Comparison of ENCODE assay signal across 13 cellular contexts in the genomic region with DNA sequence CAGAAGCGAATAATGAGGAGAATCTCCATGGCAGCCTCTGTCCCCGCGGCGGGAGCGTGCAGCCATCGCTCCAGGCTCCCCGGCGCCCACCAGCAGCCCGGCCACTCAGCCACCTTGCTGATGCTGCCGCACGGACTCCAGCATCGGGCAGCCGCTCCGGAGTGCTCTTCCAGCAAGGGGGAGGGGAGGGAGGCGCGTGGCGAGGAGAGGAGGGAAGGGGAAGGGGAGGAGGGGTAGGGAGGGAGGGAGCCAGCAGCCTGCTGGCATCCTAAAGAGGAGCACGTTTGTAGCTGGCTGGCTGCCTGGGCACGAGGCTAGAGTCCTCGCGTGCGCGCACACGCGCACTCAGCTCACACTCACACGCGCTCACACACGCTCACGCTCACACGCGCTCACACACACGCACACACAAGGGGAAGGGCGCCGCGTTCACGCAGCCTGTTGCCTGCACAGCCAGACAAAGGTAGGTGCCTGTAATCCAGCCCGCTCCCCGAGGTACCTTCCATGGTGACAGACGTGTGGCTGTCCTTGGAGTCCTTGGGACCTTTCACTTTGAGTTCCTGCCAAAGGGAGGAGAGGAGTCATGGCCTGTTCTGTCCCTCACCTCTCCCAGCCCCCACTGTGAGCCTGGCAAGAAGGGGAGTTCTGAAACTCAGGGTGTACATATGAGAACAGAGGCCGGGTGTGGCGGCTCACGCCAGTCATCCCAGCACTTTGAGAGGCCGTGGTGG.
DNase-seq lines count a peak whose midpoint lies in the region; ATAC-seq and TF ChIP-seq lines count a peak whose summit lies in the region.
"Had no signal": no experiment of that assay in that cellular context is flagged by ENCODE, and none has a peak within 500 bp of the region (broad histone marks: within the 10 kb centered on the region; RNA-seq: fewer than 3 reads in every experiment).

No MANE protein-coding gene starts in this region.

- H3K79me1 ChIP-seq in IMR-90 (ENCODE audit: low read depth in 1 of 2, low read length in 2 of 2), result peaks cover 0 to 34% of the 10 kb centered on the region in 2 experiments; a peak in 2 of 4 replicates

- H2AFZ ChIP-seq in IMR-90 (replicated peaks; ENCODE audit: low read length, poor library complexity), result no peak overlapping the region

- H4K8ac ChIP-seq in IMR-90 (ENCODE audit: low read depth in 2 of 2, low read length in 2 of 2), result no peak overlapping the region; a peak in 1 of 4 replicates

- H3K56ac ChIP-seq in IMR-90 (ENCODE audit: extremely low read depth, insufficient read depth, low read length), result no peak overlapping the region

- no peak for TF ChIP-seq EP300 in tibial nerve (IDR thresholded peaks at IDR 0.05)

- ATAC-seq in IMR-90 (ENCODE audit: low read depth), result no peak
- no peak for ATAC-seq in GM21381 (IDR thresholded peaks at IDR 0.05; ENCODE audit: unreplicated experiment)
- no peak for ATAC-seq in HG03097 (IDR thresholded peaks at IDR 0.05; ENCODE audit: low FRiP score, unreplicated experiment)
- ATAC-seq: activated naive CD4-positive, alpha-beta T cell treated with anti-CD3 and anti-CD28 coated beads, Interleukin-2, amount 50 U/mL, for 72 hours; PC-3 had no signal

- H2BK120ac ChIP-seq in IMR-90 (ENCODE audit: low read depth, low read length), result no peak overlapping the region

- CTCF ChIA-PET in A673 (lab: Charles Lee) (no interaction called here), IMR-90 (lab: Yijun Ruan, JAX) (no interaction called here)

- intact Hi-C loops in A673 (cut with micrococcal nuclease; ENCODE audit: unreplicated experiment), result no loop called here
- intact Hi-C loops in IMR-90 (cut with micrococcal nuclease), result no loop called here
- intact Hi-C loops in adrenal gland (cut with DNase I), result no loop called here

- TF ChIP-seq RAD21 in IMR-90 (IDR thresholded peaks at IDR 0.05; ENCODE audit: low read length), result no peak

- no peak overlapping the region for H3K23ac ChIP-seq in IMR-90 (ENCODE audit: low read depth, low read length)

- H3K14ac ChIP-seq in IMR-90 (replicated peaks; ENCODE audit: low read depth, low read length), result no peak overlapping the region

- no peak overlapping the region for H2AK9ac ChIP-seq in IMR-90 (replicated peaks; ENCODE audit: low read depth, low read length, poor library complexity)

- 79% methylated on average over 17 of the region's 43 CpGs; no CpG with 5 or more reads in 1 of the 2 experiments for WGBS in IMR-90 (ENCODE audit: extremely low coverage in 2 of 2, insufficient read length in 1 of 2), 2 experiments
- 37 to 76% (median 55%) methylated on average over 18 to 43 of the region's 43 CpGs for WGBS in adrenal gland, 4 donors
- no CpG with 5 or more reads among the region's 43 CpGs for WGBS in iPS DF 6.9 (ENCODE audit: insufficient coverage, insufficient read length)
- WGBS in tibial nerve, 2 donors, result 77 to 79% methylated on average over 37 to 43 of the region's 43 CpGs

- H3K27me3 ChIP-seq in A673 (replicated peaks; ENCODE audit: insufficient read depth, low read depth, low read length, poor library complexity) (no peaks in the 10 kb centered on the region), IMR-90 (ENCODE audit: control insufficient read depth, insufficient read depth, low read length) (no peaks in the 10 kb centered on the region), adrenal gland (no peaks in the 10 kb centered on the region), iPS DF 6.9 (ENCODE audit: control insufficient read depth, insufficient read depth, low read length) (no peaks in the 10 kb centered on the region; the same call in 1 of the 2 replicates), tibial nerve (no peaks in the 10 kb centered on the region)
- H3K27me3 ChIP-seq: vagina had no signal

- no peak overlapping the region for H4K5ac ChIP-seq in IMR-90 (ENCODE audit: low read depth, low read length)

- H4K20me1 ChIP-seq in IMR-90 (ENCODE audit: insufficient read depth, low read length), result peaks cover 40% of the 10 kb centered on the region

- no peak overlapping the region for H3K9ac ChIP-seq in IMR-90 (ENCODE audit: low read depth, low read length)

- BruUV-seq in A673 (replicated peaks; lab: Mats Ljungman, UMichigan), result no TSS peak
- BruUV-seq in IMR-90 (replicated peaks; lab: Mats Ljungman, UMichigan), result no TSS peak

- H3K27ac ChIP-seq in A673 (ENCODE audit: low read depth, low read length, poor library complexity, severe bottlenecking) (no peak overlapping the region), IMR-90 (ENCODE audit: insufficient read depth, low read length) (no peak overlapping the region), adrenal gland (peak overlapping the region in 2 of 5 donors; percentile 24 to 55), iPS DF 6.9 (ENCODE audit: low read length) (no peak overlapping the region), tibial nerve (no peak overlapping the region)
- H3K27ac ChIP-seq: vagina had no signal

- no peak overlapping the region for H3K4me2 ChIP-seq in IMR-90 (ENCODE audit: low read depth, low read length)

- POLR2A ChIA-PET in A673 (lab: Charles Lee; ENCODE audit: low non-redundant PET), result interaction anchor here (0.5 kb wide), 1 partner anchor 312 kb away, joined by 4 read pairs; no protein-coding TSS in a partner anchor
- POLR2A ChIA-PET in IMR-90 (lab: Charles Lee; ENCODE audit: unreplicated experiment), result no interaction called here

- no peak overlapping the region for H3K4ac ChIP-seq in IMR-90 (ENCODE audit: low read depth, low read length)

- no peak overlapping the region for H2BK15ac ChIP-seq in IMR-90 (ENCODE audit: low read depth, low read length)

- H2AK5ac ChIP-seq in IMR-90 (ENCODE audit: low read depth, low read length), result peak overlapping the region; percentile 11; the same call in 1 of the 2 replicates

- H3K9me3 ChIP-seq in A673 (ENCODE audit: low read depth, low read length, poor library complexity, severe bottlenecking) (no peaks in the 10 kb centered on the region), IMR-90 (ENCODE audit: control insufficient read depth, insufficient read depth, low read length) (no peaks in the 10 kb centered on the region), adrenal gland (replicated peaks in 1 of 3) (no peaks in the 10 kb centered on the region), iPS DF 6.9 (ENCODE audit: control insufficient read depth, insufficient read depth, low read length) (no peaks in the 10 kb centered on the region), tibial nerve (no peaks in the 10 kb centered on the region)
- H3K9me3 ChIP-seq: vagina had no signal

- TF ChIP-seq POLR2A in IMR-90 (IDR thresholded peaks at IDR 0.05; ENCODE audit: low read depth, low read length) (no peak), adrenal gland (IDR thresholded peaks at IDR 0.05) (no peak), tibial nerve (IDR thresholded peaks at IDR 0.05) (no peak)

- no peak overlapping the region for H3K18ac ChIP-seq in IMR-90 (ENCODE audit: low read depth, low read length)

- no peak overlapping the region for H2BK20ac ChIP-seq in IMR-90 (ENCODE audit: low read depth, low read length)

- in situ Hi-C loops in IMR-90 (cut with MboI; ENCODE audit: low sequenced_read_pairs), result no loop called here

- H3K4me3 ChIP-seq in A673 (ENCODE audit: low read depth, low read length, poor library complexity, severe bottlenecking), result no peak overlapping the region
- H3K4me3 ChIP-seq in IMR-90 (ENCODE audit: insufficient read depth, low read depth, low read length), result no peak overlapping the region
- no peak overlapping the region for H3K4me3 ChIP-seq in adrenal gland
- H3K4me3 ChIP-seq in iPS DF 6.9 (ENCODE audit: low read length), result peak overlapping the region; percentile 21; the same call in 1 of the 2 replicates
- H3K4me3 ChIP-seq in tibial nerve, result no peak overlapping the region
- H3K4me3 ChIP-seq: vagina had no signal

- DNase-seq in A673 (ENCODE audit: low spot score), result peak; percentile 63
- no peak for DNase-seq in IMR-90
- DNase-seq in adrenal gland, result peak; percentile 64 to 83 (median 77)
- DNase-seq in iPS DF 6.9 (ENCODE audit: low read depth, low spot score), result no peak
- no peak for DNase-seq in tibial nerve (ENCODE audit: low spot score in 2 of 2)
- DNase-seq in NCI-H146 (lab: John Stamatoyannopoulos, UW), result no peak
- DNase-seq: dermis blood vessel endothelial cell, PC-3, T-helper 9 cell had no signal

- H3K36me3 ChIP-seq in A673 (ENCODE audit: insufficient read depth, low read length, poor library complexity, severe bottlenecking) (peaks cover 3% of the 10 kb centered on the region), IMR-90 (ENCODE audit: control insufficient read depth, insufficient read depth, low read length) (peaks cover 32% of the 10 kb centered on the region), adrenal gland (replicated peaks in 1 of 2) (peaks cover 0 to 15% of the 10 kb centered on the region in 2 donors), iPS DF 6.9 (ENCODE audit: control insufficient read depth, insufficient read depth, low read length) (no peaks in the 10 kb centered on the region), tibial nerve (peaks cover 0 to 72% (median 0%) of the 10 kb centered on the region in 3 donors)

- H3K4me1 ChIP-seq in A673 (ENCODE audit: insufficient read depth, low read length, poor library complexity, severe bottlenecking) (peaks cover 34% of the 10 kb centered on the region), IMR-90 (ENCODE audit: control insufficient read depth, insufficient read depth, low read length) (peaks cover 22% of the 10 kb centered on the region), adrenal gland (replicated peaks in 1 of 2) (peaks cover 9 to 49% of the 10 kb centered on the region in 2 donors), iPS DF 6.9 (ENCODE audit: control insufficient read depth, insufficient read depth, low read length) (peaks cover 2% of the 10 kb centered on the region), tibial nerve (peaks cover 0 to 4% (median 0%) of the 10 kb centered on the region in 4 donors)

- H3K9me1 ChIP-seq in IMR-90 (ENCODE audit: insufficient read depth, low read length), result peaks cover 20% of the 10 kb centered on the region

- dilution Hi-C loops in IMR-90 (cut with HindIII; ENCODE audit: low sequenced_read_pairs, unreplicated experiment), result no loop called here

- TF ChIP-seq CTCF in A673 (conservative IDR thresholded peaks at IDR 0.05; ENCODE audit: low read depth, low read length) (no peak), IMR-90 (conservative IDR thresholded peaks at IDR 0.05; ENCODE audit: low read depth, low read length) (no peak), adrenal gland (IDR thresholded peaks at IDR 0.05) (no peak), tibial nerve (IDR thresholded peaks at IDR 0.05) (no peak)

- H2BK5ac ChIP-seq in IMR-90 (ENCODE audit: low read depth, low read length, poor library complexity, severe bottlenecking), result no peak overlapping the region

- H4K91ac ChIP-seq in IMR-90 (ENCODE audit: insufficient read depth, low read depth, low read length), result no peak overlapping the region

TF ChIP-seq in IMR-90, 13 proteins besides CTCF, POLR2A, EP300 and RAD21 (continues in another document):
- TF ChIP-seq, protein P1, sequence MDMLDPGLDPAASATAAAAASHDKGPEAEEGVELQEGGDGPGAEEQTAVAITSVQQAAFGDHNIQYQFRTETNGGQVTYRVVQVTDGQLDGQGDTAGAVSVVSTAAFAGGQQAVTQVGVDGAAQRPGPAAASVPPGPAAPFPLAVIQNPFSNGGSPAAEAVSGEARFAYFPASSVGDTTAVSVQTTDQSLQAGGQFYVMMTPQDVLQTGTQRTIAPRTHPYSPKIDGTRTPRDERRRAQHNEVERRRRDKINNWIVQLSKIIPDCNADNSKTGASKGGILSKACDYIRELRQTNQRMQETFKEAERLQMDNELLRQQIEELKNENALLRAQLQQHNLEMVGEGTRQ (IDR thresholded peaks at IDR 0.05; ENCODE audit: low read depth, low read length), result no peak

Comparison
In these comparisons a context has a peak if more than half of its experiments do, and no peak if none do; other contexts are left out.
1. DNase-seq: peak in A673 (single experiment) and adrenal gland (7 of 7); none in IMR-90 (single experiment), iPS DF 6.9 (single experiment), tibial nerve (0 of 2) and NCI-H146 (single experiment).